In genomic region chr3:8458235-8458634, GRCh38 we compare ENCODE assay signal across 18 cellular contexts. TPM values are rescaled to one million over a fixed set of nuclear protein-coding genes. Genes with fewer than 3 reads are reported as not detected.
DNase-seq lines count a peak whose midpoint lies in the region; ATAC-seq and TF ChIP-seq lines count a peak whose summit lies in the region.
"Had no signal": no experiment of that assay in that cellular context is flagged by ENCODE, and none has a peak within 500 bp of the region (broad histone marks: within the 10 kb centered on the region; RNA-seq: fewer than 3 reads in every experiment).

No MANE protein-coding gene starts in this region.

- no peaks in the 10 kb centered on the region for H3K27me3 ChIP-seq in transverse colon
- H3K27me3 ChIP-seq: body of pancreas had no signal

- TF ChIP-seq POLR2A in transverse colon (IDR thresholded peaks at IDR 0.05), result no peak

- DNase-seq in HCEC 1CT (peak; percentile 21), cardiac fibroblast (ENCODE audit: low read depth in 2 of 2) (peak; percentile 44 to 68), myocyte (ENCODE audit: low read depth) (peak; percentile 16), transverse colon (no peak)
- DNase-seq: activated effector memory CD4-positive, alpha-beta T cell treated with anti-CD3 and anti-CD28 coated beads, Interleukin-2, amount 50 U/mL, for 16 hours; body of pancreas; effector CD4-positive, alpha-beta T cell; GF-D8; Kasumi-1; NCI-H1694; NCI-H510A; OCI-M1; posterior cingulate gyrus; stimulated activated CD4-positive, alpha-beta T cell treated with anti-CD3 and anti-CD28 coated beads, Interleukin-2, amount 100 ng/mL, for 24 hours; trophoblast cell had no signal

- no peaks in the 10 kb centered on the region for H3K36me3 ChIP-seq in transverse colon

- peak overlapping the region in 3 of 4 donors; percentile 4 to 27 (median 21) for H3K27ac ChIP-seq in transverse colon
- H3K27ac ChIP-seq: body of pancreas had no signal

- ATAC-seq in HG02852 (IDR thresholded peaks at IDR 0.05; ENCODE audit: unreplicated experiment) (no peak), GM18907 (IDR thresholded peaks at IDR 0.05; ENCODE audit: unreplicated experiment) (no peak), HG03095 (IDR thresholded peaks at IDR 0.05; ENCODE audit: unreplicated experiment) (no peak)
- ATAC-seq: body of pancreas had no signal

- no peaks in the 10 kb centered on the region for H3K4me1 ChIP-seq in transverse colon

- in situ Hi-C loops in transverse colon (cut with MboI; ENCODE audit: low pct_ligation_motif_present in 1 of 4, low pct_unique_long_range_greater_than_20kb in 1 of 4, low sequenced_read_pairs in 3 of 4), result no loop called here

- no peaks in the 10 kb centered on the region for H3K9me3 ChIP-seq in transverse colon
- H3K9me3 ChIP-seq: body of pancreas had no signal

- H3K4me3 ChIP-seq in cardiac fibroblast (replicated peaks in 1 of 2; ENCODE audit: low read depth in 2 of 2, low read length in 2 of 2) (no peak overlapping the region), transverse colon (no peak overlapping the region)
- H3K4me3 ChIP-seq: body of pancreas had no signal

- no peak for TF ChIP-seq EP300 in transverse colon (IDR thresholded peaks at IDR 0.05; ENCODE audit: low read depth)

- WGBS in transverse colon (ENCODE audit: low coverage in 1 of 2), 2 donors, result 67 to 69% methylated on average over 1 to 2 of the region's 2 CpGs

- TF ChIP-seq CTCF in cardiac fibroblast (IDR thresholded peaks at IDR 0.05; ENCODE audit: low read depth, low read length) (no peak), transverse colon (IDR thresholded peaks at IDR 0.05) (no peak)

- intact Hi-C loops in transverse colon (cut with DNase I; ENCODE audit: low total_unique reads), result no loop called here

RNA-seq across cellular contexts. Expression of gene LMCD1, which starts 43.4 kb away (rescaled TPM):
- total RNA-seq in myocyte (21.9 and 24.9 TPM in 2 replicates), transverse colon (10 to 100 TPM in 2 of 4 donors, 1 to 10 TPM in 2; 6.7 to 26.6 (median 9.6) TPM)
- 363 TPM for polyA plus RNA-seq in myocyte (2012)
